4 cellular contexts compared by ENCODE assay signal in the genomic region with DNA sequence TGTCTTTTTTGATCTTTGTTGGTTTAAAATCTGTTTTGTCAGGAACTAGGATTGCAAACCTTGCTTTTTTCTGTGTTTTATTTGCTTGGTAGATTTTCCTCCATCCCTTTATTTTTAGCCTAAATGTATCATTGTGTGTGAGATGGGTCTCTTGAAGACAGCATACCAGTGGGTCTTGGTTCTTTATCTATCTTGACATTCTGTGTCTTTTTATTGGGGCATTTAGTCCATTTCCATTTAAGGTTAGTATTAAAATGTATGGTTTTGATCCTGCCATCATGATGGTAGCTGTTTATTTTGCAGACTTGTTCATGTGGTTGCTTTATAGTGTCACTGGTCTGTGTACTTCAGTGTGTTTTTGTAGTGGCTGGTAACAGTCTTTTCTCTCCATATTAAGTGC.
"Had no signal": no experiment of that assay in that cellular context is flagged by ENCODE, and none has a peak within 500 bp of the region (broad histone marks: within the 10 kb centered on the region; RNA-seq: fewer than 3 reads in every experiment).

No MANE protein-coding gene starts in this region.

- H3K4me3 ChIP-seq: K562 had no signal

- H3K27ac ChIP-seq: HL-60, KMS-11 had no signal

- ATAC-seq: HepG2, K562 had no signal
